ENCODE assay signal across 21 cellular contexts in genomic region chrX:129831486-129831885, GRCh38. TPM values are rescaled to one million over a fixed set of nuclear protein-coding genes. Genes with fewer than 3 reads are reported as not detected.
DNase-seq lines count a peak whose midpoint lies in the region; ATAC-seq, FAIRE-seq and TF ChIP-seq lines count a peak whose summit lies in the region.
"Had no signal": no experiment of that assay in that cellular context is flagged by ENCODE, and none has a peak within 500 bp of the region (broad histone marks: within the 10 kb centered on the region; RNA-seq: fewer than 3 reads in every experiment).

No MANE protein-coding gene starts in this region.

- H3K27ac Mint-ChIP-seq in neural progenitor cell: no peak overlapping the region
- H3K27ac Mint-ChIP-seq in CD4-positive, alpha-beta T cell: no peak overlapping the region
- H3K27ac Mint-ChIP-seq: activated CD4-positive, alpha-beta T cell treated with anti-CD3 and anti-CD28 coated beads, Interleukin-2, amount 10 ng/mL, durations not matched to agents 7 days and 5 days; stimulated activated memory B cell treated with anti-CD40 and anti-IgM and Interleukin-4, amounts not matched to agents 10 μg/mL and 1 μg/mL and 100 μg/mL, for 72 hours had no signal

- H3K9me3 ChIP-seq in colonic mucosa: no peaks in the 10 kb centered on the region
- H3K9me3 ChIP-seq in neural progenitor cell (ENCODE audit: low read depth): no peaks in the 10 kb centered on the region
- no peaks in the 10 kb centered on the region for H3K9me3 ChIP-seq in tibial artery
- no peaks in the 10 kb centered on the region for H3K9me3 ChIP-seq in CD4-positive, alpha-beta T cell (ENCODE audit: control insufficient read depth, low read length)
- H3K9me3 ChIP-seq: BLaER1, gastroesophageal sphincter, SK-N-SH, vagina had no signal

- H3K4me1 Mint-ChIP-seq in neural progenitor cell: peaks cover 7% of the 10 kb centered on the region
- no peaks in the 10 kb centered on the region for H3K4me1 Mint-ChIP-seq in CD4-positive, alpha-beta T cell (ENCODE audit: low read depth)
- H3K4me1 Mint-ChIP-seq: stimulated activated memory B cell treated with anti-CD40 and anti-IgM and Interleukin-4, amounts not matched to agents 10 μg/mL and 1 μg/mL and 100 μg/mL, for 72 hours had no signal

- CTCF ChIA-PET in CD4-positive, alpha-beta T cell (lab: Charles Lee): interaction anchor here (0.8 kb wide), 1 partner anchor 8 kb away, joined by 3 read pairs; no protein-coding TSS in a partner anchor

- H3K4me1 ChIP-seq in colonic mucosa: no peaks in the 10 kb centered on the region
- peaks cover 23% of the 10 kb centered on the region for H3K4me1 ChIP-seq in neural progenitor cell
- no peaks in the 10 kb centered on the region for H3K4me1 ChIP-seq in tibial artery
- H3K4me1 ChIP-seq: BLaER1, gastroesophageal sphincter, vagina had no signal

- H2AFZ ChIP-seq in neural progenitor cell (replicated peaks): no peak overlapping the region

- POLR2A ChIA-PET in CD4-positive, alpha-beta T cell (lab: Charles Lee): no interaction called here

- H3K4me2 ChIP-seq in neural progenitor cell: no peak overlapping the region
- H3K4me2 ChIP-seq: BLaER1, SK-N-SH had no signal

- H3K9ac ChIP-seq in colonic mucosa (ENCODE audit: low read depth in 2 of 2, low read length in 2 of 2) (no peak overlapping the region), neural progenitor cell (no peak overlapping the region)
- H3K9ac ChIP-seq: BLaER1, SK-N-SH had no signal

- peaks cover 12% of the 10 kb centered on the region for H3K79me2 ChIP-seq in neural progenitor cell (ENCODE audit: low read depth)

- H3K36me3 Mint-ChIP-seq in neural progenitor cell: peaks cover 33% of the 10 kb centered on the region
- H3K36me3 Mint-ChIP-seq in CD4-positive, alpha-beta T cell (ENCODE audit: low read depth): no peaks in the 10 kb centered on the region

- H3K4me3 Mint-ChIP-seq in neural progenitor cell: no peak overlapping the region
- no peak overlapping the region for H3K4me3 Mint-ChIP-seq in CD4-positive, alpha-beta T cell
- H3K4me3 Mint-ChIP-seq: activated CD4-positive, alpha-beta T cell treated with anti-CD3 and anti-CD28 coated beads, Interleukin-2, amount 10 ng/mL, durations not matched to agents 7 days and 5 days; stimulated activated memory B cell treated with anti-CD40 and anti-IgM and Interleukin-4, amounts not matched to agents 10 μg/mL and 1 μg/mL and 100 μg/mL, for 72 hours had no signal

- no peak overlapping the region for H3K4me3 ChIP-seq in colonic mucosa
- H3K4me3 ChIP-seq in neural progenitor cell: no peak overlapping the region
- H3K4me3 ChIP-seq in tibial artery: no peak overlapping the region
- H3K4me3 ChIP-seq: BLaER1, gastroesophageal sphincter, skin epidermis, vagina had no signal

- H3K27me3 ChIP-seq in colonic mucosa: no peaks in the 10 kb centered on the region
- no peaks in the 10 kb centered on the region for H3K27me3 ChIP-seq in neural progenitor cell
- no peaks in the 10 kb centered on the region for H3K27me3 ChIP-seq in tibial artery
- H3K27me3 ChIP-seq in CD4-positive, alpha-beta T cell (ENCODE audit: control insufficient read depth, insufficient read depth, low read length): no peaks in the 10 kb centered on the region
- H3K27me3 ChIP-seq: gastroesophageal sphincter, vagina had no signal

- H4K20me1 ChIP-seq in neural progenitor cell (ENCODE audit: low read depth): no peaks in the 10 kb centered on the region

- H3K9me3 Mint-ChIP-seq in neural progenitor cell: no peaks in the 10 kb centered on the region
- H3K9me3 Mint-ChIP-seq in CD4-positive, alpha-beta T cell: no peaks in the 10 kb centered on the region
- H3K9me3 Mint-ChIP-seq: activated CD4-positive, alpha-beta T cell treated with anti-CD3 and anti-CD28 coated beads, Interleukin-2, amount 10 ng/mL, durations not matched to agents 7 days and 5 days; stimulated activated memory B cell treated with anti-CD40 and anti-IgM and Interleukin-4, amounts not matched to agents 10 μg/mL and 1 μg/mL and 100 μg/mL, for 72 hours had no signal

- FAIRE-seq in RCC 7860 (lab: Jason Lieb, UNC): no peak
- FAIRE-seq: H54, islet of Langerhans had no signal

- H3K27ac ChIP-seq in colonic mucosa (no peak overlapping the region), neural progenitor cell (no peak overlapping the region), tibial artery (no peak overlapping the region)
- H3K27ac ChIP-seq in CD4-positive, alpha-beta T cell (ENCODE audit: low read depth, low read length): no peak overlapping the region
- H3K27ac ChIP-seq: BLaER1, gastroesophageal sphincter, skin epidermis, vagina had no signal

- intact Hi-C loops in colonic mucosa (cut with DNase I): no loop called here
- intact Hi-C loops in tibial artery (cut with DNase I; ENCODE audit: low total_unique reads): no loop called here
- intact Hi-C loops in CD4-positive, alpha-beta T cell (cut with DNase I, micrococcal nuclease): no loop called here

- ATAC-seq in CD4-positive, alpha-beta T cell (ENCODE audit: poor library complexity): no peak
- ATAC-seq: gastroesophageal sphincter; stimulated activated memory B cell treated with anti-CD40 and anti-IgM and Interleukin-4, amounts not matched to agents 10 μg/mL and 1 μg/mL and 100 μg/mL, for 72 hours had no signal

- H3K36me3 ChIP-seq in colonic mucosa (no peaks in the 10 kb centered on the region), neural progenitor cell (no peaks in the 10 kb centered on the region), tibial artery (peaks cover 0 to 25% (median 5%) of the 10 kb centered on the region in 3 donors)
- H3K36me3 ChIP-seq: vagina had no signal

- peak; percentile 36 for DNase-seq in DMS53 treated with DMSO at 0.1 percent for 48 hours (lab: John Stamatoyannopoulos, UW; ENCODE audit: unreplicated experiment)
- peak; percentile 75 for DNase-seq in NCI-H345 (lab: John Stamatoyannopoulos, UW)
- DNase-seq in colonic mucosa: peak; percentile 24
- peak; percentile 52 for DNase-seq in neural progenitor cell (ENCODE audit: low spot score)
- no peak for DNase-seq in tibial artery
- no peak for DNase-seq in RCC 7860 (ENCODE audit: low spot score)
- no peak for DNase-seq in CD4-positive, alpha-beta T cell
- DNase-seq in AML-193 (lab: John Stamatoyannopoulos, UW): no peak
- DNase-seq: activated CD4-positive, alpha-beta T cell treated with anti-CD3 and anti-CD28 coated beads, Interleukin-2, amount 10 ng/mL, durations not matched to agents 7 days and 5 days; activated T-cell treated with anti-CD3 and anti-CD28 coated beads, Interleukin-2, amount 50 U/mL, for 48 hours; IMR-90; MV-4-11; SK-N-SH had no signal

- no peaks in the 10 kb centered on the region for H3F3A ChIP-seq in neural progenitor cell (ENCODE audit: low read depth)

- no peak for TF ChIP-seq CTCF in colonic mucosa (IDR thresholded peaks at IDR 0.05)
- TF ChIP-seq CTCF in neural progenitor cell (IDR thresholded peaks at IDR 0.05): no peak
- no peak for TF ChIP-seq CTCF in tibial artery (IDR thresholded peaks at IDR 0.05)
- no peak for TF ChIP-seq CTCF in CD4-positive, alpha-beta T cell (IDR thresholded peaks at IDR 0.05)

- no peaks in the 10 kb centered on the region for H3K27me3 Mint-ChIP-seq in neural progenitor cell (ENCODE audit: insufficient read depth, low read depth)
- no peaks in the 10 kb centered on the region for H3K27me3 Mint-ChIP-seq in CD4-positive, alpha-beta T cell
- H3K27me3 Mint-ChIP-seq: activated CD4-positive, alpha-beta T cell treated with anti-CD3 and anti-CD28 coated beads, Interleukin-2, amount 10 ng/mL, durations not matched to agents 7 days and 5 days; stimulated activated memory B cell treated with anti-CD40 and anti-IgM and Interleukin-4, amounts not matched to agents 10 μg/mL and 1 μg/mL and 100 μg/mL, for 72 hours had no signal

RNA-seq across cellular contexts. Expression of gene ZDHHC9, which starts 12.2 kb away (rescaled TPM):
- total RNA-seq in colonic mucosa: 10 to 100 TPM; 39.5 to 41.5 TPM
- total RNA-seq in neural progenitor cell (ENCODE audit: low replicate concordance): 33.1 and 34.2 TPM in 2 replicates
- total RNA-seq in CD4-positive, alpha-beta T cell: 1 to 10 TPM; 3.0 to 4.1 TPM

RNA-seq across cellular contexts. Expression of gene SASH3, which starts 51.7 kb away (rescaled TPM):
- 1 to 10 TPM; 2.9 to 4.5 TPM for total RNA-seq in colonic mucosa
- not detected in 2 replicates for total RNA-seq in neural progenitor cell (ENCODE audit: low replicate concordance)
- total RNA-seq in CD4-positive, alpha-beta T cell: 10 to 100 TPM; 69.0 to 70.8 TPM
- total RNA-seq: Daoy, IMR-90 had no signal

Comparison
In these comparisons a context has a peak if more than half of its experiments do, and no peak if none do; other contexts are left out.
1. DNase-seq: peak in DMS53 treated with DMSO at 0.1 percent for 48 hours (single experiment), NCI-H345 (single experiment), colonic mucosa (single experiment) and neural progenitor cell (single experiment); none in tibial artery (0 of 2), RCC 7860 (single experiment), CD4-positive, alpha-beta T cell (0 of 10) and AML-193 (0 of 2).
2. RNA of gene SASH3, which starts 51.7 kb away (total RNA-seq): 69.0 to 70.8 TPM in CD4-positive, alpha-beta T cell; 2.9 to 4.5 TPM in colonic mucosa and not detected in neural progenitor cell; every median in the first group is over 10 times any median in the second.